2 cellular contexts compared by ENCODE assay signal in the genomic region with DNA sequence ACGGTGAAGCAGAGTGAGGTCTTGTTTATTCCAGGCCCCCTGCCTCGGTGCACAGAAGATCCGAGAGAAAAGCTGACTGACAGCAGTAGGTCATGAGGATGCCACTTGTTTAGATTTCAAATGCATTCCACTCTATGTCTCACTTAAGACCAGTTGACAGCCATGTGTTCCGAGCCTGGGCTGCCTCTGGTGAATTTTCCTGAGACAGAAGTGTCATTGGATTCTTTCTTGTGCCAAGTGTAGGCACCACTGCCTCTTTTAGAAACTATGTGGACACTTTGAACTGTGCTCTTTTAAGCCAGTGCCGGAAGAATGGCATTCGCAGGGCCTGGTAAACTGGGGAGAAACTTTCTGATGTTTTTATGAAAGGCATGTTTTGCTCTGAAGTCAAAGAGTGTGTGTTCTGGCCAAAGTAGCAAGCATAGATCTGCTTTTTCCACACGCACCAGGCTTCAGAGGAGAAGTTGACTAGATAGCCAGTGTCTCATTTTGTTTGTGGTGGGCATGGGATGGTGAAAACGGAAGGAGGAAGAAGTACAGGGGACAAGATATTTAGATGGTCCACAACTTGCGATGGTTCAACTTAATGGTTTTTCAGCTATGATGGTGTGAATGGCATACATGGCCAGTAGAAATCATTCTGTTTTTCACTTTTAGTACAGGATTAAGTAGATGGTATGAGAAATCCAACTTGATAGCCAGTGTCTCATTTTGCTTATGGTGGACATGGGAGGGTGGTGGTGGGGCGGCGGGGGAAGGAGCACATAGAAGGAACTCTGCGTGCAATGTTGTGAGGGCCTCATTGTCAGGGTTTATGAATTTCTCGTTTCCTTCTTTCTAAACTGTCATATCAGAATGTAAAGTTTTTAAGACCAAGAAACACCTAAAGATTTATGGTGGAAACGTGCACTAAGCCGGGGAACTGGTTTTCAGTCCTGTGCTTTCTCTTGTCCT.
TF ChIP-seq lines count a peak whose summit lies in the region.

No MANE protein-coding gene starts in this region.

TF ChIP-seq in liver, 16 proteins besides CTCF, POLR2A, EP300 and RAD21:
- TF ChIP-seq FOXA2 (IDR thresholded peaks at IDR 0.05) (no peak), GABPA (IDR thresholded peaks at IDR 0.05 in 1 of 2, conservative IDR thresholded peaks at IDR 0.05 in 1 of 2) (no peak), SP1 (IDR thresholded peaks at IDR 0.05) (no peak)
TF ChIP-seq in liver: peak in this region for 0.

TF ChIP-seq in HepG2, 621 proteins besides CTCF, POLR2A, EP300 and RAD21:
- TF ChIP-seq SMARCC2 (IDR thresholded peaks at IDR 0.05) (no peak), ZZZ3 (CRISPR knock-in tag; IDR thresholded peaks at IDR 0.05; ENCODE audit: borderline replicate concordance) (no peak), JUN (CRISPR knock-in tag; IDR thresholded peaks at IDR 0.05) (no peak), ZKSCAN1 (IDR thresholded peaks at IDR 0.05; ENCODE audit: low read length) (no peak), ZNF713 (CRISPR knock-in tag; IDR thresholded peaks at IDR 0.05) (no peak)
- TF ChIP-seq, protein P1, sequence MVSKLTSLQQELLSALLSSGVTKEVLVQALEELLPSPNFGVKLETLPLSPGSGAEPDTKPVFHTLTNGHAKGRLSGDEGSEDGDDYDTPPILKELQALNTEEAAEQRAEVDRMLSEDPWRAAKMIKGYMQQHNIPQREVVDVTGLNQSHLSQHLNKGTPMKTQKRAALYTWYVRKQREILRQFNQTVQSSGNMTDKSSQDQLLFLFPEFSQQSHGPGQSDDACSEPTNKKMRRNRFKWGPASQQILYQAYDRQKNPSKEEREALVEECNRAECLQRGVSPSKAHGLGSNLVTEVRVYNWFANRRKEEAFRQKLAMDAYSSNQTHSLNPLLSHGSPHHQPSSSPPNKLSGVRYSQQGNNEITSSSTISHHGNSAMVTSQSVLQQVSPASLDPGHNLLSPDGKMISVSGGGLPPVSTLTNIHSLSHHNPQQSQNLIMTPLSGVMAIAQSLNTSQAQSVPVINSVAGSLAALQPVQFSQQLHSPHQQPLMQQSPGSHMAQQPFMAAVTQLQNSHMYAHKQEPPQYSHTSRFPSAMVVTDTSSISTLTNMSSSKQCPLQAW (CRISPR knock-in tag; IDR thresholded peaks at IDR 0.05): no peak
